In genomic region chr6:79466222-79466834, GRCh38 we compare ENCODE assay signal across 8 cellular contexts.
DNase-seq lines count a peak whose midpoint lies in the region; ATAC-seq and TF ChIP-seq lines count a peak whose summit lies in the region.

No MANE protein-coding gene starts in this region.

- H3K9me3 ChIP-seq in DND-41 (ENCODE audit: insufficient read depth, low read length, severe bottlenecking), result no peaks in the 10 kb centered on the region
- no peaks in the 10 kb centered on the region for H3K9me3 ChIP-seq in vagina

- H3K27ac ChIP-seq in DND-41 (ENCODE audit: low read length), result no peak overlapping the region
- H3K27ac ChIP-seq in vagina, result no peak overlapping the region

- no peak overlapping the region for H3K9ac ChIP-seq in DND-41 (ENCODE audit: low read depth, low read length)

- H3K4me2 ChIP-seq in DND-41 (ENCODE audit: insufficient read depth, low read length), result no peak overlapping the region

- TF ChIP-seq CTCF in DND-41 (IDR thresholded peaks at IDR 0.05; ENCODE audit: borderline replicate concordance, extremely low read depth, low read length, poor library complexity, severe bottlenecking) (peak; percentile 65), vagina (IDR thresholded peaks at IDR 0.05) (peak; percentile 1 to 38 (median 14))

- DNase-seq in DND-41 (no peak), glomerular visceral epithelial cell (ENCODE audit: extremely low spot score) (peak; percentile 13), vagina (ENCODE audit: extremely low spot score in 2 of 2) (no peak)

- H3K4me3 ChIP-seq in DND-41 (ENCODE audit: low read depth in 1 of 2, low read length in 2 of 2) (no peak overlapping the region), vagina (no peak overlapping the region)

- intact Hi-C loops in vagina (cut with DNase I), result loop anchor here (2.0 kb wide), 1 partner anchor 58 kb away; no protein-coding TSS in a partner anchor

- H3K27me3 ChIP-seq in DND-41 (ENCODE audit: insufficient read depth, low read length, poor library complexity) (no peaks in the 10 kb centered on the region), vagina (no peaks in the 10 kb centered on the region)

- no peak overlapping the region for H2AFZ ChIP-seq in DND-41 (ENCODE audit: low read depth, low read length)

- H3K36me3 ChIP-seq in DND-41 (ENCODE audit: insufficient read depth, low read length) (no peaks in the 10 kb centered on the region), vagina (no peaks in the 10 kb centered on the region)

- H4K20me1 ChIP-seq in DND-41 (ENCODE audit: insufficient read depth, low read length), result no peaks in the 10 kb centered on the region

- no peaks in the 10 kb centered on the region for H3K79me2 ChIP-seq in DND-41 (ENCODE audit: insufficient read depth, low read length)

- ATAC-seq in DND-41 (ENCODE audit: insufficient read depth, low read depth) (no peak), HG02798 (IDR thresholded peaks at IDR 0.05; ENCODE audit: poor library complexity, unreplicated experiment) (peak; percentile 36), SK-N-SH treated with all-trans-retinoic acid at 6 μM for 48 hours (peak; percentile 40; the same call in 2 of the 3 replicates), HG02759 (IDR thresholded peaks at IDR 0.05; ENCODE audit: unreplicated experiment) (no peak), HG03520 (IDR thresholded peaks at IDR 0.05; ENCODE audit: unreplicated experiment) (no peak), HG03196 (IDR thresholded peaks at IDR 0.05; ENCODE audit: unreplicated experiment) (no peak)

- no peak for TF ChIP-seq POLR2A in vagina (IDR thresholded peaks at IDR 0.05)

- H3K4me1 ChIP-seq in DND-41 (ENCODE audit: insufficient read depth, low read length), result no peaks in the 10 kb centered on the region
- no peaks in the 10 kb centered on the region for H3K4me1 ChIP-seq in vagina

TF ChIP-seq in SK-N-SH treated with all-trans-retinoic acid at 6 μM for 48 hours, 23 proteins besides CTCF, POLR2A, EP300 and RAD21:
- TF ChIP-seq CSDC2 (CRISPR knock-in tag; IDR thresholded peaks at IDR 0.05), result no peak
- TF ChIP-seq ISL1 (CRISPR knock-in tag; IDR thresholded peaks at IDR 0.05), result no peak
- TF ChIP-seq TCF4 (CRISPR knock-in tag; IDR thresholded peaks at IDR 0.05; ENCODE audit: borderline replicate concordance), result no peak
- TF ChIP-seq ZC3H10 (CRISPR knock-in tag; IDR thresholded peaks at IDR 0.05), result no peak
TF ChIP-seq in SK-N-SH treated with all-trans-retinoic acid at 6 μM for 48 hours: peak in this region for 0.

Comparison
In these comparisons a context has a peak if more than half of its experiments do, and no peak if none do; other contexts are left out.
1. ATAC-seq: peak in HG02798 (single experiment) and SK-N-SH treated with all-trans-retinoic acid at 6 μM for 48 hours (single experiment); none in DND-41 (single experiment), HG02759 (single experiment), HG03520 (single experiment) and HG03196 (single experiment).